ENCODE assay signal across 1 cellular context in genomic region chr19:49763230-49763629, GRCh38.
TF ChIP-seq lines count a peak whose summit lies in the region.

Gene TSKS, minus strand, starts transcription at chr19:49763306. Its CDS starts 59 bp downstream, at chr19:49763247.

TF ChIP-seq in WTC11, 78 proteins besides CTCF, POLR2A, EP300 and RAD21 (continued from another document):
- no peak for TF ChIP-seq USF1 (CRISPR knock-in tag; IDR thresholded peaks at IDR 0.05)
- TF ChIP-seq PREB (CRISPR knock-in tag; IDR thresholded peaks at IDR 0.05; ENCODE audit: borderline replicate concordance): no peak
